ENCODE assay signal across 8 cellular contexts in the genomic region with DNA sequence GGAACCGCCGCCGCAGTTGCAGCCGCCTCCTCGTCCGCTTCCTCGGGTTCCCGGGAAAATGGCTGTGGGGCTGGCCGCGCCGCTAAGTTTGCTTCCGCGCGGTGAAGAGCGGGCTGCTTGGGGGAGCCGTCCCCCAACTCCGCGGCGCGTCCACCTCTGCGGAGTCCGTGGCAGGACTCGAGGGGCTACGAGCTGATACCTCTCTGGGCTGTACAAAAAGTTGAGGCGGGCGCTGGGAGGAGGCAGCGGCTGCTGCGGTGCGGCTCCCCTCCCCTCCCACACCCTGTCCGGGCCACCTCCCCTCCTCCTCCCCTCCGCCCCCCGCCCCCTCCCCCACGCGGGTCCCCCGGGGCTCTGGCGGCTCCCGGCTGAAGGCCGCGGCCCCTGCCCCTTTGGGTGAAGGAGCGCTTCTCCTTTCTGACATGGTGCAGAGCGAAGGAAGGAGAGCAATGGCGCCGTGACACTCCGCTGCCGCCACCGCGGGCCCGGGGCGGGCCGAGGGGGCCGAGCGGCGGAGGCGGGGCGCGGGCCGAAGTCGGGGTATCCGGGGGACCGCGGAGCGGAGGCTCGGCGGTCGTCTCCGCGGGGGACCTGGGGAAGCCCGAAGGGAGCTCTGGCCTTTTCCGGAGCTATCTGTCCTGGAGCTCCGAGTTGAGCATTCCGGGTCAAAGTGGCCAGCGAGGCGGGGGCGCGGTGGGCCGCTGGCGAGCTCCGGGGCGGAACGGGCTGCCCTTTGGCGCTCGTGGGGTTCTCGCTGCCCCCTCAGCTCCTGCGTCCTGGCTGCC. TPM values are rescaled to one million over a fixed set of nuclear protein-coding genes. Genes with fewer than 3 reads are reported as not detected.
DNase-seq lines count a peak whose midpoint lies in the region; ATAC-seq and TF ChIP-seq lines count a peak whose summit lies in the region.

No MANE protein-coding gene starts in this region.

- peak overlapping the region in 2 of 3 donors; percentile 95 to 97 for H3K27ac Mint-ChIP-seq in CD4-positive, CD25-positive, alpha-beta regulatory T cell
- H3K27ac Mint-ChIP-seq in activated naive CD4-positive, alpha-beta T cell treated with anti-CD3 and anti-CD28 coated beads, Interleukin-2, amount 10 ng/mL, durations not matched to agents 7 days and 5 days, result peak overlapping the region; percentile 96

- BruUV-seq in PC-3 (replicated peaks; lab: Mats Ljungman, UMichigan), result no TSS peak

- H3K27me3 Mint-ChIP-seq in CD4-positive, CD25-positive, alpha-beta regulatory T cell, result no peaks in the 10 kb centered on the region
- H3K27me3 Mint-ChIP-seq in activated naive CD4-positive, alpha-beta T cell treated with anti-CD3 and anti-CD28 coated beads, Interleukin-2, amount 10 ng/mL, durations not matched to agents 7 days and 5 days, result no peaks in the 10 kb centered on the region

- H3K4me3 Mint-ChIP-seq in CD4-positive, CD25-positive, alpha-beta regulatory T cell, result peak overlapping the region; percentile 93 to 99 (median 97)
- H3K4me3 Mint-ChIP-seq in activated naive CD4-positive, alpha-beta T cell treated with anti-CD3 and anti-CD28 coated beads, Interleukin-2, amount 10 ng/mL, durations not matched to agents 7 days and 5 days, result peak overlapping the region; percentile 93

- H2AFZ ChIP-seq in PC-3 (ENCODE audit: low read length), result peak overlapping the region; percentile 92

- peak overlapping the region; percentile 46 for H3K9ac ChIP-seq in PC-3 (ENCODE audit: low read length)

- no peaks in the 10 kb centered on the region for H3K9me3 ChIP-seq in CD4-positive, CD25-positive, alpha-beta regulatory T cell (ENCODE audit: control insufficient read depth in 2 of 2, low read length in 2 of 2)
- H3K9me3 ChIP-seq in PC-3 (ENCODE audit: low read length) (no peaks in the 10 kb centered on the region), vagina (no peaks in the 10 kb centered on the region)

- peaks cover 19% of the 10 kb centered on the region for H3K36me3 Mint-ChIP-seq in CD4-positive, CD25-positive, alpha-beta regulatory T cell
- peaks cover 32% of the 10 kb centered on the region for H3K36me3 Mint-ChIP-seq in activated naive CD4-positive, alpha-beta T cell treated with anti-CD3 and anti-CD28 coated beads, Interleukin-2, amount 10 ng/mL, durations not matched to agents 7 days and 5 days

- H3F3A ChIP-seq in PC-3 (ENCODE audit: low read length, unreplicated experiment), result no peaks in the 10 kb centered on the region

- peak overlapping the region; percentile 89 for H3K4me2 ChIP-seq in PC-3 (ENCODE audit: low read length)

- ATAC-seq in CD4-positive, CD25-positive, alpha-beta regulatory T cell (ENCODE audit: low read depth in 2 of 2), result no peak
- peak; percentile 3 for ATAC-seq in GM21576 (IDR thresholded peaks at IDR 0.05; ENCODE audit: unreplicated experiment)
- peak; percentile 22 for ATAC-seq in PC-3
- peak; percentile 35 for ATAC-seq in Right ventricle myocardium inferior

- H3K4me1 ChIP-seq in CD4-positive, CD25-positive, alpha-beta regulatory T cell (ENCODE audit: control insufficient read depth, insufficient read depth, low read length, poor library complexity, severe bottlenecking), result peaks cover 43% of the 10 kb centered on the region
- peaks cover 18% of the 10 kb centered on the region for H3K4me1 ChIP-seq in PC-3 (ENCODE audit: insufficient read depth, low read length)
- H3K4me1 ChIP-seq in vagina, result peaks cover 54% of the 10 kb centered on the region

- TF ChIP-seq POLR2A in vagina (IDR thresholded peaks at IDR 0.05), result no peak

- H3K27ac ChIP-seq in CD4-positive, CD25-positive, alpha-beta regulatory T cell (ENCODE audit: insufficient read depth, low read length, poor library complexity, severe bottlenecking), result peak overlapping the region; percentile 86
- H3K27ac ChIP-seq in PC-3 (ENCODE audit: low read length), result no peak overlapping the region
- peak overlapping the region; percentile 97 for H3K27ac ChIP-seq in vagina

- no peak for TF ChIP-seq CTCF in PC-3 (conservative IDR thresholded peaks at IDR 0.05; ENCODE audit: low read depth, low read length)
- TF ChIP-seq CTCF in vagina (IDR thresholded peaks at IDR 0.05), result no peak

- H3K9me3 Mint-ChIP-seq in CD4-positive, CD25-positive, alpha-beta regulatory T cell, result no peaks in the 10 kb centered on the region
- H3K9me3 Mint-ChIP-seq in activated naive CD4-positive, alpha-beta T cell treated with anti-CD3 and anti-CD28 coated beads, Interleukin-2, amount 10 ng/mL, durations not matched to agents 7 days and 5 days, result no peaks in the 10 kb centered on the region

- H3K9me2 ChIP-seq in PC-3 (replicated peaks; ENCODE audit: low read length), result no peaks in the 10 kb centered on the region

- H3K4me3 ChIP-seq in CD4-positive, CD25-positive, alpha-beta regulatory T cell (ENCODE audit: low read depth, low read length), result peak overlapping the region; percentile 83
- H3K4me3 ChIP-seq in PC-3 (ENCODE audit: low read length) (peak overlapping the region; percentile 78), vagina (peak overlapping the region; percentile 68 to 98)

- peak; percentile 32 to 46 (median 37) for DNase-seq in CD4-positive, CD25-positive, alpha-beta regulatory T cell
- DNase-seq in PC-3 (no peak), Right ventricle myocardium inferior (ENCODE audit: missing footprints) (peak; percentile 75), occipital lobe (lab: John Stamatoyannopoulos, UW) (peak; percentile 31), vagina (ENCODE audit: extremely low spot score in 2 of 2) (no peak), NCI-H2081 treated with DMSO at 0.1 percent for 48 hours (lab: John Stamatoyannopoulos, UW) (no peak)
- peak; percentile 68 for DNase-seq in activated naive CD4-positive, alpha-beta T cell treated with anti-CD3 and anti-CD28 coated beads, Interleukin-2, amount 10 ng/mL, durations not matched to agents 7 days and 5 days

- CTCF ChIA-PET in PC-3 (lab: Charles Lee), result no interaction called here
- CTCF ChIA-PET in activated naive CD4-positive, alpha-beta T cell treated with anti-CD3 and anti-CD28 coated beads, Interleukin-2, amount 10 ng/mL, durations not matched to agents 7 days and 5 days (lab: Charles Lee), result interaction anchor here (1.6 kb wide), 1 partner anchor 97 kb away, joined by 8 read pairs; a partner anchor contains a TSS

- intact Hi-C loops in PC-3 (cut with micrococcal nuclease) (loop anchor here (1.0 to 2.0 kb wide), 6 partner anchors 32 to 195 kb away; a partner anchor contains a TSS), Right ventricle myocardium inferior (cut with DNase I) (loop anchor here (2.0 kb wide), 2 partner anchors 54 to 98 kb away; a partner anchor contains a TSS), vagina (cut with DNase I) (loop anchor here (2.0 kb wide), 1 partner anchor 58 kb away; no protein-coding TSS in a partner anchor)

- POLR2A ChIA-PET in PC-3 (lab: Charles Lee; ENCODE audit: unreplicated experiment), result interaction anchor here (0.5 to 1.0 kb wide), 7 partner anchors 28 to 195 kb away, joined by 3 to 19 read pairs (median 5); a partner anchor contains a TSS

- H3K4me1 Mint-ChIP-seq in CD4-positive, CD25-positive, alpha-beta regulatory T cell, result peaks cover 5 to 67% (median 34%) of the 10 kb centered on the region in 4 donors
- peaks cover 48% of the 10 kb centered on the region for H3K4me1 Mint-ChIP-seq in activated naive CD4-positive, alpha-beta T cell treated with anti-CD3 and anti-CD28 coated beads, Interleukin-2, amount 10 ng/mL, durations not matched to agents 7 days and 5 days

- H3K27me3 ChIP-seq in CD4-positive, CD25-positive, alpha-beta regulatory T cell (ENCODE audit: control insufficient read depth, insufficient read depth, low read length), result no peaks in the 10 kb centered on the region
- H3K27me3 ChIP-seq in PC-3 (ENCODE audit: low read length) (no peaks in the 10 kb centered on the region), vagina (no peaks in the 10 kb centered on the region)

- H4K20me1 ChIP-seq in PC-3 (ENCODE audit: low read length), result peaks cover 35% of the 10 kb centered on the region

- peaks cover 65% of the 10 kb centered on the region for H3K79me2 ChIP-seq in PC-3 (ENCODE audit: low read length)

- peaks cover 28% of the 10 kb centered on the region for H3K36me3 ChIP-seq in CD4-positive, CD25-positive, alpha-beta regulatory T cell (ENCODE audit: control insufficient read depth, insufficient read depth, low read length)
- peaks cover 29% of the 10 kb centered on the region for H3K36me3 ChIP-seq in PC-3 (ENCODE audit: low read depth, low read length)
- H3K36me3 ChIP-seq in vagina, result peaks cover 0 to 14% of the 10 kb centered on the region in 2 donors

RNA-seq across cellular contexts. Expression of a gene that starts 0.7 kb away (rescaled TPM):
- total RNA-seq in CD4-positive, CD25-positive, alpha-beta regulatory T cell, result 102 TPM
- polyA plus RNA-seq in CD4-positive, CD25-positive, alpha-beta regulatory T cell, result 10 to 100 TPM; 23.3 to 30.4 (median 24.8) TPM
- total RNA-seq in PC-3 (2014; rRNA removed) (7.3 and 11.3 TPM in 2 replicates), Right ventricle myocardium inferior (14.7 TPM), occipital lobe (64.1 TPM), vagina (20.6 TPM)

RNA-seq across cellular contexts. Expression of a gene that starts 54.4 kb away (rescaled TPM):
- 137 TPM for total RNA-seq in CD4-positive, CD25-positive, alpha-beta regulatory T cell
- polyA plus RNA-seq in CD4-positive, CD25-positive, alpha-beta regulatory T cell, result 100 to 1,000 TPM; 187 to 218 (median 191) TPM
- total RNA-seq in PC-3 (2014; rRNA removed) (669 and 700 TPM in 2 replicates), Right ventricle myocardium inferior (149 TPM), occipital lobe (42.9 TPM), vagina (73.7 TPM)

Comparison
In these comparisons a context has a peak if more than half of its experiments do, and no peak if none do; other contexts are left out.
1. ATAC-seq: peak in GM21576 (single experiment), PC-3 (single experiment) and Right ventricle myocardium inferior (single experiment); none in CD4-positive, CD25-positive, alpha-beta regulatory T cell (0 of 2).
2. DNase-seq: peak in CD4-positive, CD25-positive, alpha-beta regulatory T cell (3 of 3), activated naive CD4-positive, alpha-beta T cell treated with anti-CD3 and anti-CD28 coated beads, Interleukin-2, amount 10 ng/mL, durations not matched to agents 7 days and 5 days (single experiment), Right ventricle myocardium inferior (single experiment) and occipital lobe (single experiment); none in PC-3 (single experiment), vagina (0 of 2) and NCI-H2081 treated with DMSO at 0.1 percent for 48 hours (single experiment).
3. Peak in every context shown above with its lines, with median percentiles within 50 percentile points of each other: H3K4me3 ChIP-seq.